Comparison of ENCODE assay signal across 1 cellular context in genomic region chr2:33214857-33215256, GRCh38.
TF ChIP-seq lines count a peak whose summit lies in the region.

No MANE protein-coding gene starts in this region.

TF ChIP-seq in IMR-90, 13 proteins besides CTCF, POLR2A, EP300 and RAD21 (continued from another document):
- TF ChIP-seq RFX5 (IDR thresholded peaks at IDR 0.05; ENCODE audit: low read depth, low read length) (no peak), CHD1 (IDR thresholded peaks at IDR 0.05; ENCODE audit: low read depth, low read length) (no peak), RCOR1 (IDR thresholded peaks at IDR 0.05; ENCODE audit: insufficient replicate concordance, low read length) (no peak), MAFK (IDR thresholded peaks at IDR 0.05; ENCODE audit: low read depth, low read length) (no peak), FOS (IDR thresholded peaks at IDR 0.05; ENCODE audit: low read depth, low read length) (no peak), BHLHE40 (IDR thresholded peaks at IDR 0.05; ENCODE audit: low read depth, low read length) (no peak), USF2 (IDR thresholded peaks at IDR 0.05; ENCODE audit: low read depth, low read length) (no peak), SMC3 (IDR thresholded peaks at IDR 0.05; ENCODE audit: low read depth, low read length) (no peak)
TF ChIP-seq in IMR-90: peak in this region for 0.
